Comparison of ENCODE assay signal across 8 cellular contexts in genomic region chrX:1246816-1247215, GRCh38. TPM values are rescaled to one million over a fixed set of nuclear protein-coding genes. Genes with fewer than 3 reads are reported as not detected.
DNase-seq lines count a peak whose midpoint lies in the region; ATAC-seq and TF ChIP-seq lines count a peak whose summit lies in the region.

No MANE protein-coding gene starts in this region.

- peaks cover 2% of the 10 kb centered on the region for H3K9me3 Mint-ChIP-seq in CD8-positive, alpha-beta T cell
- H3K9me3 Mint-ChIP-seq in activated CD4-positive, alpha-beta memory T cell treated with anti-CD3 and anti-CD28 coated beads for 36 hours: no peaks in the 10 kb centered on the region

- peaks cover 15% of the 10 kb centered on the region for H3K4me1 Mint-ChIP-seq in CD8-positive, alpha-beta T cell (ENCODE audit: low read depth)
- peaks cover 29% of the 10 kb centered on the region for H3K4me1 Mint-ChIP-seq in activated CD4-positive, alpha-beta memory T cell treated with anti-CD3 and anti-CD28 coated beads for 36 hours (ENCODE audit: low read depth)

- no peak overlapping the region for H3K4me3 Mint-ChIP-seq in CD8-positive, alpha-beta T cell
- no peak overlapping the region for H3K4me3 Mint-ChIP-seq in activated CD4-positive, alpha-beta memory T cell treated with anti-CD3 and anti-CD28 coated beads for 36 hours

- peak; percentile 67 for ATAC-seq in CD8-positive, alpha-beta T cell
- peak; percentile 51 for ATAC-seq in GM21723 (IDR thresholded peaks at IDR 0.05; ENCODE audit: unreplicated experiment)
- no peak for ATAC-seq in GM21367 (IDR thresholded peaks at IDR 0.05; ENCODE audit: unreplicated experiment)

- intact Hi-C loops in CD8-positive, alpha-beta T cell (cut with DNase I, micrococcal nuclease): loop anchor here (1.0 to 10.0 kb wide), 8 partner anchors 38 to 1346 kb away; partner anchors contain the start of genes ASMTL (in 2 of the 2), AKAP17A (in 1 of the 2), P2RY8 (in 1 of the 2) and PPP2R3B (in 1 of the 2)
- intact Hi-C loops in activated CD4-positive, alpha-beta memory T cell treated with anti-CD3 and anti-CD28 coated beads for 36 hours (cut with micrococcal nuclease): loop anchor here (2.0 to 5.0 kb wide), 5 partner anchors 75 to 410 kb away; partner anchors contain the start of genes AKAP17A, ASMTL and SLC25A6
- intact Hi-C loops in dorsolateral prefrontal cortex (cut with DNase I): no loop called here

- CTCF ChIA-PET in CD8-positive, alpha-beta T cell (lab: Charles Lee): no interaction called here
- CTCF ChIA-PET in activated CD4-positive, alpha-beta memory T cell treated with anti-CD3 and anti-CD28 coated beads for 36 hours (lab: Charles Lee): no interaction called here

- TF ChIP-seq CTCF in CD8-positive, alpha-beta T cell (IDR thresholded peaks at IDR 0.05): peak; percentile 75
- peak; percentile 28 to 75 (median 64) for TF ChIP-seq CTCF in dorsolateral prefrontal cortex (IDR thresholded peaks at IDR 0.05 in 54 of 56, conservative IDR thresholded peaks at IDR 0.05 in 2 of 56; ENCODE audit: low read depth in 1 of 56, partially characterized antibody in 56 of 56)

- POLR2A ChIA-PET in CD8-positive, alpha-beta T cell (lab: Charles Lee): no interaction called here
- POLR2A ChIA-PET in activated CD4-positive, alpha-beta memory T cell treated with anti-CD3 and anti-CD28 coated beads for 36 hours (lab: Charles Lee): no interaction called here

- no peaks in the 10 kb centered on the region for H3K9me3 ChIP-seq in CD8-positive, alpha-beta T cell (ENCODE audit: low read length)

- no peaks in the 10 kb centered on the region for H3K36me3 Mint-ChIP-seq in CD8-positive, alpha-beta T cell
- no peaks in the 10 kb centered on the region for H3K36me3 Mint-ChIP-seq in activated CD4-positive, alpha-beta memory T cell treated with anti-CD3 and anti-CD28 coated beads for 36 hours

- peak overlapping the region; percentile 27 for H3K27ac Mint-ChIP-seq in CD8-positive, alpha-beta T cell
- peak overlapping the region; percentile 69 for H3K27ac Mint-ChIP-seq in activated CD4-positive, alpha-beta memory T cell treated with anti-CD3 and anti-CD28 coated beads for 36 hours

- peak; percentile 59 to 89 (median 74) for DNase-seq in CD8-positive, alpha-beta T cell
- peak; percentile 21 for DNase-seq in NCI-H2227 treated with DMSO at 0.1 percent for 48 hours (lab: John Stamatoyannopoulos, UW)
- peak; percentile 91 for DNase-seq in activated CD4-positive, alpha-beta memory T cell treated with anti-CD3 and anti-CD28 coated beads for 36 hours
- peak in 5 of 10 donors; percentile 43 to 58 (median 55) for DNase-seq in dorsolateral prefrontal cortex
- DNase-seq in midbrain (lab: John Stamatoyannopoulos, UW): peak; percentile 24
- DNase-seq in stimulated activated CD8-positive, alpha-beta memory T cell treated with anti-CD3 and anti-CD28 coated beads, Interleukin-7, amount 100 ng/mL, for 1 hour (ENCODE audit: low read depth in 2 of 2): peak; percentile 54 to 74

- no peaks in the 10 kb centered on the region for H3K27me3 Mint-ChIP-seq in CD8-positive, alpha-beta T cell (ENCODE audit: low read depth)
- no peaks in the 10 kb centered on the region for H3K27me3 Mint-ChIP-seq in activated CD4-positive, alpha-beta memory T cell treated with anti-CD3 and anti-CD28 coated beads for 36 hours

- no peak overlapping the region for H3K4me3 ChIP-seq in CD8-positive, alpha-beta T cell (ENCODE audit: low read depth, low read length)
- H3K4me3 ChIP-seq in dorsolateral prefrontal cortex: no peak overlapping the region

- peaks cover 16% of the 10 kb centered on the region for H3K4me1 ChIP-seq in CD8-positive, alpha-beta T cell (ENCODE audit: insufficient read depth, low read length)

- no peak overlapping the region for H3K27ac ChIP-seq in CD8-positive, alpha-beta T cell (ENCODE audit: low read depth, low read length)
- no peak overlapping the region for H3K27ac ChIP-seq in dorsolateral prefrontal cortex

- H3K27me3 ChIP-seq in CD8-positive, alpha-beta T cell (ENCODE audit: insufficient read depth, low read length): no peaks in the 10 kb centered on the region
- H3K27me3 ChIP-seq in dorsolateral prefrontal cortex: peaks cover 0 to 49% (median 16%) of the 10 kb centered on the region in 45 donors

- H3K36me3 ChIP-seq in CD8-positive, alpha-beta T cell (ENCODE audit: insufficient read depth, low read length): no peaks in the 10 kb centered on the region

RNA-seq across cellular contexts. Expression of gene CSF2RA, which starts 21.8 kb away (rescaled TPM):
- not detected for total RNA-seq in CD8-positive, alpha-beta T cell
- total RNA-seq in activated CD4-positive, alpha-beta memory T cell treated with anti-CD3 and anti-CD28 coated beads for 36 hours: under 1 TPM; 0.38 to 0.39 TPM
- total RNA-seq in dorsolateral prefrontal cortex: 10 to 100 TPM in 42 of 120 experiments, 1 to 10 TPM in 78; 1.8 to 21.7 (median 7.9) TPM

RNA-seq across cellular contexts. Expression of gene CRLF2, which starts 34.4 kb away (rescaled TPM):
- total RNA-seq in CD8-positive, alpha-beta T cell: not detected
- 1 to 10 TPM in 1 of 2 experiments, under 1 TPM in 1; 0.44 to 1.3 TPM for total RNA-seq in activated CD4-positive, alpha-beta memory T cell treated with anti-CD3 and anti-CD28 coated beads for 36 hours
- total RNA-seq in dorsolateral prefrontal cortex: under 1 TPM in 3 of 120 experiments, not detected in 117; 0.33 to 0.68 (median 0.37) TPM

Comparison
In these comparisons a context has a peak if more than half of its experiments do, and no peak if none do; other contexts are left out.
1. intact Hi-C loops: an anchor here in CD8-positive, alpha-beta T cell (1.0 to 10.0 kb wide) and activated CD4-positive, alpha-beta memory T cell treated with anti-CD3 and anti-CD28 coated beads for 36 hours (2.0 to 5.0 kb wide); none called in dorsolateral prefrontal cortex.